Comparison of ENCODE assay signal across 25 cellular contexts in the genomic region with DNA sequence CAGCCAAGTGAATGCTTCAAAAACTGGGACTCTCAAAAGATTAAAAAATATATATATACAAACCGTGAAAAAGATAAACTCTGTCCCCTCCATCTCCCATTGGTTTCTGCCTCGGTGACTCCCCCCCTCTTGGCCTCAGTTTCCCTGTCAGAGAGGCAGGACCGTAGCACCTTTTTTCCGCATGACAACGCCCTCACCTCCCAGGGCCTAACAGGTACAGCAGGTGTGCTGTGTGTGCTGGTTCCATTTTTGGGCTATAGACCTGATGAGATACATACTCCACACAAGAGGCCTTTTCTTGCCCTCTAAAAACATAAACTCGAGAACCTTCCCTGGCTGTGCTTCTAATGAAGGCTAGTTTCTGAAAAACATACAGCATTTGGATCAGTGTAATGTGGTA. TPM values are rescaled to one million over a fixed set of nuclear protein-coding genes. Genes with fewer than 3 reads are reported as not detected.
DNase-seq lines count a peak whose midpoint lies in the region; ATAC-seq, FAIRE-seq and TF ChIP-seq lines count a peak whose summit lies in the region.
"Had no signal": no experiment of that assay in that cellular context is flagged by ENCODE, and none has a peak within 500 bp of the region (broad histone marks: within the 10 kb centered on the region; RNA-seq: fewer than 3 reads in every experiment).

No MANE protein-coding gene starts in this region.

- TF ChIP-seq RAD21 in GM12878 (IDR thresholded peaks at IDR 0.05; ENCODE audit: insufficient read depth, low read depth, low read length): no peak

- RAD21 ChIA-PET in GM12878 (lab: Charles Lee; ENCODE audit: unreplicated experiment): no interaction called here

- peak overlapping the region; percentile 21 for H3K27ac Mint-ChIP-seq in T-helper 1 cell treated with Interleukin-12 subunit alpha and Interleukin-12 subunit beta and Interleukin-4 antibody, amounts not matched to agents 30 μg/mL and 1 μg/mL, for 36 hours
- H3K27ac Mint-ChIP-seq in CD4-positive, alpha-beta memory T cell: peak overlapping the region in 5 of 7 donors; percentile 17 to 73 (median 37)
- H3K27ac Mint-ChIP-seq: activated CD4-positive, alpha-beta T cell treated with anti-CD3 and anti-CD28 coated beads, Interleukin-2, amount 10 ng/mL, durations not matched to agents 24 days and 14 days had no signal

- no peaks in the 10 kb centered on the region for H3K9me3 Mint-ChIP-seq in T-helper 1 cell treated with Interleukin-12 subunit alpha and Interleukin-12 subunit beta and Interleukin-4 antibody, amounts not matched to agents 30 μg/mL and 1 μg/mL, for 36 hours
- no peaks in the 10 kb centered on the region for H3K9me3 Mint-ChIP-seq in CD4-positive, alpha-beta memory T cell
- H3K9me3 Mint-ChIP-seq: activated CD4-positive, alpha-beta T cell treated with anti-CD3 and anti-CD28 coated beads, Interleukin-2, amount 10 ng/mL, durations not matched to agents 24 days and 14 days had no signal

- peak overlapping the region; percentile 35 for H3K18ac ChIP-seq in neuronal stem cell (ENCODE audit: low read length)

- no peak overlapping the region for H3K4me2 ChIP-seq in GM12878 (ENCODE audit: control insufficient read depth, insufficient read depth)
- no peak overlapping the region for H3K4me2 ChIP-seq in neuronal stem cell (ENCODE audit: insufficient read depth, low read length, poor library complexity, severe bottlenecking)
- H3K4me2 ChIP-seq: smooth muscle cell had no signal

- no peak for DNase-seq in T-helper 1 cell
- DNase-seq in CD4-positive, alpha-beta memory T cell: no peak
- DNase-seq in GM12878 (ENCODE audit: low read depth, low spot score): no peak
- DNase-seq in neuronal stem cell (ENCODE audit: low spot score): no peak
- DNase-seq in posterior cingulate gyrus: no peak
- DNase-seq in H54 (ENCODE audit: insufficient read length, low spot score): no peak
- DNase-seq in NCI-H345 (lab: John Stamatoyannopoulos, UW): no peak
- DNase-seq: activated CD4-positive, alpha-beta T cell treated with anti-CD3 and anti-CD28 coated beads, Interleukin-2, amount 10 ng/mL, durations not matched to agents 24 days and 14 days; AML-193; GM23248; kidney glomerular epithelial cell; NCI-H1092; NCI-H2029 treated with DMSO at 0.1 percent for 48 hours; NCI-H446; stimulated activated naive CD4-positive, alpha-beta T cell treated with Interleukin-2 at 50 U/mL for 16 hours had no signal

- H3K9ac ChIP-seq in GM12878 (ENCODE audit: control insufficient read depth, insufficient read depth, low read length): no peak overlapping the region
- H3K9ac ChIP-seq in neuronal stem cell (ENCODE audit: low read depth, low read length, poor library complexity): no peak overlapping the region
- H3K9ac ChIP-seq: GM23248 had no signal

- H3K36me3 Mint-ChIP-seq in T-helper 1 cell treated with Interleukin-12 subunit alpha and Interleukin-12 subunit beta and Interleukin-4 antibody, amounts not matched to agents 30 μg/mL and 1 μg/mL, for 36 hours (ENCODE audit: low read depth): peaks cover 52% of the 10 kb centered on the region
- peaks cover 34 to 82% of the 10 kb centered on the region in 2 donors for H3K36me3 Mint-ChIP-seq in CD4-positive, alpha-beta memory T cell

- peaks cover 4% of the 10 kb centered on the region for H3K79me1 ChIP-seq in neuronal stem cell (ENCODE audit: low read depth, low read length)

- no peak overlapping the region for H3K14ac ChIP-seq in neuronal stem cell (ENCODE audit: low read length)

- SMC1A ChIA-PET in GM12878 (lab: Charles Lee; ENCODE audit: uncharacterized antibody, unreplicated experiment): no interaction called here

- TF ChIP-seq EP300 in GM12878 (IDR thresholded peaks at IDR 0.05; ENCODE audit: borderline replicate concordance in 1 of 2, control insufficient read depth in 1 of 2, low read depth in 2 of 2, low read length in 2 of 2): no peak

- H3K4me3 ChIP-seq in CD4-positive, alpha-beta memory T cell (ENCODE audit: low read length in 2 of 2): no peak overlapping the region
- H3K4me3 ChIP-seq in GM12878: no peak overlapping the region
- no peak overlapping the region for H3K4me3 ChIP-seq in neuronal stem cell (ENCODE audit: low read length in 2 of 2)
- H3K4me3 ChIP-seq: breast epithelium, coronary artery, GM23248, smooth muscle cell, tibial nerve had no signal

- no peaks in the 10 kb centered on the region for H3K27me3 Mint-ChIP-seq in T-helper 1 cell treated with Interleukin-12 subunit alpha and Interleukin-12 subunit beta and Interleukin-4 antibody, amounts not matched to agents 30 μg/mL and 1 μg/mL, for 36 hours (ENCODE audit: low read depth)
- H3K27me3 Mint-ChIP-seq in CD4-positive, alpha-beta memory T cell: no peaks in the 10 kb centered on the region
- H3K27me3 Mint-ChIP-seq: activated CD4-positive, alpha-beta T cell treated with anti-CD3 and anti-CD28 coated beads, Interleukin-2, amount 10 ng/mL, durations not matched to agents 24 days and 14 days had no signal

- H2AFZ ChIP-seq in GM12878 (ENCODE audit: control insufficient read depth, low read depth, low read length) (no peak overlapping the region), neuronal stem cell (ENCODE audit: low read length) (no peak overlapping the region)
- H2AFZ ChIP-seq: GM23248 had no signal

- in situ Hi-C loops in GM12878 (cut with MboI): no loop called here

- no peak overlapping the region for H2BK5ac ChIP-seq in neuronal stem cell (ENCODE audit: low read length)

- BruUV-seq in GM12878 (replicated peaks; lab: Mats Ljungman, UMichigan): no TSS peak

- CTCF ChIA-PET in CD4-positive, alpha-beta memory T cell (lab: Charles Lee; ENCODE audit: partially characterized antibody): no interaction called here
- CTCF ChIA-PET in GM12878 (lab: Yijun Ruan, JAX): interaction anchor here (1.3 kb wide), 1 partner anchor 32 kb away, joined by 4 read pairs; no protein-coding TSS in a partner anchor

- intact Hi-C loops in CD4-positive, alpha-beta memory T cell (cut with micrococcal nuclease): no loop called here
- intact Hi-C loops in GM12878 (cut with micrococcal nuclease; ENCODE audit: unreplicated experiment): no loop called here
- intact Hi-C loops in posterior cingulate gyrus (cut with DNase I): no loop called here

- peaks cover 40% of the 10 kb centered on the region for H3K4me1 Mint-ChIP-seq in T-helper 1 cell treated with Interleukin-12 subunit alpha and Interleukin-12 subunit beta and Interleukin-4 antibody, amounts not matched to agents 30 μg/mL and 1 μg/mL, for 36 hours (ENCODE audit: low read depth)
- H3K4me1 Mint-ChIP-seq in CD4-positive, alpha-beta memory T cell: peaks cover 37 to 79% (median 58%) of the 10 kb centered on the region in 4 donors

- peaks cover 21% of the 10 kb centered on the region for H3K4me1 ChIP-seq in CD4-positive, alpha-beta memory T cell (ENCODE audit: insufficient read depth, low read length)
- H3K4me1 ChIP-seq in GM12878 (ENCODE audit: control insufficient read depth, insufficient read depth, low read length): peaks cover 32% of the 10 kb centered on the region
- peaks cover 13 to 30% of the 10 kb centered on the region in 2 donors for H3K4me1 ChIP-seq in neuronal stem cell (ENCODE audit: control insufficient read depth in 2 of 2, insufficient read depth in 1 of 2, low read depth in 1 of 2, low read length in 2 of 2)

- H3K27me3 ChIP-seq in CD4-positive, alpha-beta memory T cell (ENCODE audit: insufficient read depth, low read length): no peaks in the 10 kb centered on the region
- H3K27me3 ChIP-seq in GM12878 (replicated peaks in 1 of 2; ENCODE audit: control insufficient read depth in 2 of 2, insufficient read depth in 2 of 2, low read length in 1 of 2) (no peaks in the 10 kb centered on the region), neuronal stem cell (ENCODE audit: control insufficient read depth in 3 of 3, insufficient read depth in 3 of 3, low read depth in 1 of 3, low read length in 3 of 3) (no peaks in the 10 kb centered on the region)
- H3K27me3 ChIP-seq: breast epithelium, tibial nerve had no signal

- H3K27ac ChIP-seq in CD4-positive, alpha-beta memory T cell (ENCODE audit: low read depth, low read length): no peak overlapping the region
- no peak overlapping the region for H3K27ac ChIP-seq in GM12878 (ENCODE audit: control insufficient read depth, insufficient read depth)
- no peak overlapping the region for H3K27ac ChIP-seq in neuronal stem cell (replicated peaks; ENCODE audit: low read length)
- H3K27ac ChIP-seq: 22Rv1, breast epithelium, coronary artery, GM23248, tibial nerve had no signal

- no peak overlapping the region for H3K23ac ChIP-seq in neuronal stem cell (ENCODE audit: low read depth, low read length, poor library complexity)

- no peak overlapping the region for H2BK120ac ChIP-seq in neuronal stem cell (ENCODE audit: low read depth, low read length)

- H4K91ac ChIP-seq in neuronal stem cell (ENCODE audit: low read depth, low read length, poor library complexity): no peak overlapping the region

- H3K4me3 Mint-ChIP-seq in T-helper 1 cell treated with Interleukin-12 subunit alpha and Interleukin-12 subunit beta and Interleukin-4 antibody, amounts not matched to agents 30 μg/mL and 1 μg/mL, for 36 hours: no peak overlapping the region
- no peak overlapping the region for H3K4me3 Mint-ChIP-seq in CD4-positive, alpha-beta memory T cell
- H3K4me3 Mint-ChIP-seq: activated CD4-positive, alpha-beta T cell treated with anti-CD3 and anti-CD28 coated beads, Interleukin-2, amount 10 ng/mL, durations not matched to agents 24 days and 14 days had no signal

- H2AK5ac ChIP-seq in neuronal stem cell (ENCODE audit: low read depth, low read length): no peak overlapping the region

- no peak for ATAC-seq in GM12878
- ATAC-seq: Right ventricle myocardium inferior had no signal

- peaks cover 69% of the 10 kb centered on the region for H3K79me2 ChIP-seq in GM12878 (ENCODE audit: control insufficient read depth, insufficient read depth, low read length)

- H3K36me3 ChIP-seq in CD4-positive, alpha-beta memory T cell (ENCODE audit: insufficient read depth, low read length): peaks cover 44% of the 10 kb centered on the region
- H3K36me3 ChIP-seq in GM12878 (ENCODE audit: control insufficient read depth in 2 of 2, insufficient read depth in 2 of 2, low read length in 1 of 2): peaks cover 10 to 55% of the 10 kb centered on the region in 2 experiments
- peaks cover 31 to 92% of the 10 kb centered on the region in 2 donors for H3K36me3 ChIP-seq in neuronal stem cell (replicated peaks in 1 of 2; ENCODE audit: control insufficient read depth in 2 of 2, insufficient read depth in 2 of 2, low read length in 2 of 2)
- H3K36me3 ChIP-seq: breast epithelium had no signal

- H3K9me3 ChIP-seq in CD4-positive, alpha-beta memory T cell (ENCODE audit: control insufficient read depth in 1 of 2, low read length in 2 of 2): no peaks in the 10 kb centered on the region
- no peaks in the 10 kb centered on the region for H3K9me3 ChIP-seq in GM12878 (replicated peaks; ENCODE audit: control insufficient read depth, insufficient read depth, low read length)
- peaks cover 0 to 2% of the 10 kb centered on the region in 2 donors for H3K9me3 ChIP-seq in neuronal stem cell (replicated peaks in 1 of 2; ENCODE audit: control insufficient read depth in 2 of 2, insufficient read depth in 1 of 2, low read depth in 1 of 2, low read length in 2 of 2)
- H3K9me3 ChIP-seq: breast epithelium, tibial nerve had no signal

- no peak overlapping the region for H2BK12ac ChIP-seq in neuronal stem cell (ENCODE audit: low read length)

- H4K20me1 ChIP-seq in GM12878 (ENCODE audit: control insufficient read depth, insufficient read depth): no peaks in the 10 kb centered on the region

- H2BK15ac ChIP-seq in neuronal stem cell (ENCODE audit: low read length): no peak overlapping the region

- POLR2A ChIA-PET in CD4-positive, alpha-beta memory T cell (lab: Charles Lee; ENCODE audit: partially characterized antibody): interaction anchor here (1.5 kb wide), 1 partner anchor 130 kb away, joined by 4 read pairs; a partner anchor contains a TSS
- POLR2A ChIA-PET in GM12878 (lab: Charles Lee): interaction anchor here (0.6 kb wide), 1 partner anchor 1552 kb away, joined by 3 read pairs; no protein-coding TSS in a partner anchor

- TF ChIP-seq POLR2A in GM12878 (IDR thresholded peaks at IDR 0.05; ENCODE audit: low read depth, low read length): no peak
- no peak for TF ChIP-seq POLR2A in H54 (IDR thresholded peaks at IDR 0.05; ENCODE audit: low read depth, low read length)

- H4K8ac ChIP-seq in neuronal stem cell (ENCODE audit: low read depth, low read length): no peak overlapping the region

- WGBS in GM12878 (ENCODE audit: insufficient coverage, insufficient replicate concordance, low lambda C conversion rate, missing lambda C conversion rate): 86% methylated on average over 6 of the region's 6 CpGs
- WGBS in neuronal stem cell (ENCODE audit: extremely low coverage in 2 of 2, insufficient read length in 2 of 2, insufficient replicate concordance in 1 of 2), 2 donors: no CpG with 5 or more reads among the region's 6 CpGs

- TF ChIP-seq CTCF in GM12878 (IDR thresholded peaks at IDR 0.05 in 2 of 3, conservative IDR thresholded peaks at IDR 0.05 in 1 of 3; ENCODE audit: control insufficient read depth in 2 of 3, extremely low read depth in 1 of 3, insufficient read depth in 1 of 3, low read depth in 3 of 3, low read length in 3 of 3): no peak

- FAIRE-seq in GM12878 (lab: Jason Lieb, UNC): no peak
- no peak for FAIRE-seq in H54 (lab: Jason Lieb, UNC)
- FAIRE-seq: endometrium had no signal

- no peak overlapping the region for H3K4ac ChIP-seq in neuronal stem cell (ENCODE audit: low read length)

RNA-seq across cellular contexts. Expression of a gene that starts 49.5 kb away (rescaled TPM):
- 100 to 1,000 TPM; 641 to 645 TPM for total RNA-seq in CD4-positive, alpha-beta memory T cell
- 100 to 1,000 TPM in 1 of 2 donors, 10 to 100 TPM in 1; 70.1 to 184 TPM for polyA plus RNA-seq in CD4-positive, alpha-beta memory T cell
- 232 and 244 TPM in 2 replicates for total RNA-seq in GM12878 (2013; cell fraction: nucleolus; rRNA removed)
- total RNA-seq in GM12878 (2014; rRNA removed): 399 and 405 TPM in 2 replicates
- total RNA-seq in GM12878 (2014; rRNA removed; fragmentation: Illumina TruSeq; extraction: Trizol): 368 and 389 TPM in 2 replicates
- total RNA-seq in GM12878 (2021): 792 and 818 TPM in 2 replicates
- 423 TPM for polyA plus RNA-seq in GM12878 (2011; ENCODE audit: low read depth)
- polyA plus RNA-seq in GM12878 (2011; rRNA removed): 449 and 706 TPM in 2 replicates
- 1,135 and 2,097 TPM in 2 replicates for polyA plus RNA-seq in GM12878 (2011; cell fraction: cytosol; rRNA removed)
- polyA plus RNA-seq in GM12878 (2011; cell fraction: nucleus; rRNA removed): 809 and 1,021 TPM in 2 replicates
- polyA plus RNA-seq in GM12878 (2012): 750 and 915 TPM in 2 replicates
- polyA plus RNA-seq in GM12878 (2014; fragmentation: Illumina TruSeq; extraction: Trizol): 838 and 950 TPM in 2 replicates
- polyA plus RNA-seq in GM12878 (2014; fragmentation: Nextera tagmentation; extraction: Ambion mirVana): 100 to 1,000 TPM; 242 to 344 TPM
- polyA plus RNA-seq in GM12878 (2014; rRNA removed): 625 and 680 TPM in 2 replicates
- polyA plus RNA-seq in GM12878 (2016; fragmentation: Nextera tagmentation; extraction: Ambion mirVana): 100 to 1,000 TPM; 209 to 261 TPM
- 1,102 and 1,227 TPM in 2 replicates for polyA minus RNA-seq in GM12878 (2011; rRNA and poly(A)+ RNA removed)
- 416 and 532 TPM in 2 replicates for polyA minus RNA-seq in GM12878 (2011; cell fraction: cytosol; rRNA and poly(A)+ RNA removed)
- polyA minus RNA-seq in GM12878 (2011; cell fraction: nucleus; rRNA and poly(A)+ RNA removed): 176 and 287 TPM in 2 replicates
- 1,720 TPM for polyA plus RNA-seq in neuronal stem cell (2013, experiment 1 of 2)
- 1,692 TPM for polyA plus RNA-seq in neuronal stem cell (2013, experiment 2 of 2)

RNA-seq across cellular contexts. Expression of a gene that starts 51.3 kb away (rescaled TPM):
- 1 to 10 TPM in 1 of 2 experiments, under 1 TPM in 1; 0.94 to 1.1 TPM for total RNA-seq in CD4-positive, alpha-beta memory T cell
- polyA plus RNA-seq in CD4-positive, alpha-beta memory T cell: not detected
- 7.0 and 8.7 TPM in 2 replicates for total RNA-seq in GM12878 (2013; cell fraction: nucleolus; rRNA removed)
- 1.9 and 2.1 TPM in 2 replicates for total RNA-seq in GM12878 (2014; rRNA removed)
- total RNA-seq in GM12878 (2014; rRNA removed; fragmentation: Illumina TruSeq; extraction: Trizol): 0.74 and 0.85 TPM in 2 replicates
- 1.6 and 2.6 TPM in 2 replicates for total RNA-seq in GM12878 (2021)
- polyA plus RNA-seq in GM12878 (2011; ENCODE audit: low read depth): 0.31 TPM
- 0.85 and 0.99 TPM in 2 replicates for polyA plus RNA-seq in GM12878 (2011; rRNA removed)
- 0.99 and 1.7 TPM in 2 replicates for polyA plus RNA-seq in GM12878 (2011; cell fraction: cytosol; rRNA removed)
- polyA plus RNA-seq in GM12878 (2011; cell fraction: nucleus; rRNA removed): 3.7 and 4.7 TPM in 2 replicates
- polyA plus RNA-seq in GM12878 (2012): 0.45 and 0.58 TPM in 2 replicates
- polyA plus RNA-seq in GM12878 (2014; fragmentation: Illumina TruSeq; extraction: Trizol): 0.36 and 0.66 TPM in 2 replicates
- under 1 TPM; 0.06 to 0.35 TPM for polyA plus RNA-seq in GM12878 (2014; fragmentation: Nextera tagmentation; extraction: Ambion mirVana)
- polyA plus RNA-seq in GM12878 (2014; rRNA removed): 1.7 and 2.1 TPM in 2 replicates
- polyA plus RNA-seq in GM12878 (2016; fragmentation: Nextera tagmentation; extraction: Ambion mirVana): 1 to 10 TPM; 1.4 to 2.7 TPM
- 0.46 and 1.2 TPM in 2 replicates for polyA minus RNA-seq in GM12878 (2011; rRNA and poly(A)+ RNA removed)
- 0.62 and 0.67 TPM in 2 replicates for polyA minus RNA-seq in GM12878 (2011; cell fraction: cytosol; rRNA and poly(A)+ RNA removed)
- polyA minus RNA-seq in GM12878 (2011; cell fraction: nucleus; rRNA and poly(A)+ RNA removed): 2.5 and 5.3 TPM in 2 replicates
- polyA plus RNA-seq in neuronal stem cell (2013, experiment 1 of 2): 1.7 TPM
- 1.9 TPM for polyA plus RNA-seq in neuronal stem cell (2013, experiment 2 of 2)
- total RNA-seq: glomerular endothelial cell had no signal
- polyA plus RNA-seq: neural cell, smooth muscle cell had no signal
